ENCODE assay signal across 15 cellular contexts in genomic region chr20:3729811-3730550, GRCh38. TPM values are rescaled to one million over a fixed set of nuclear protein-coding genes. Genes with fewer than 3 reads are reported as not detected.
DNase-seq lines count a peak whose midpoint lies in the region; ATAC-seq and TF ChIP-seq lines count a peak whose summit lies in the region.
"Had no signal": no experiment of that assay in that cellular context is flagged by ENCODE, and none has a peak within 500 bp of the region (broad histone marks: within the 10 kb centered on the region; RNA-seq: fewer than 3 reads in every experiment).

No MANE protein-coding gene starts in this region.

- DNase-seq in Right ventricle myocardium inferior (ENCODE audit: missing footprints): no peak
- no peak for DNase-seq in cardiac septum (ENCODE audit: low spot score)
- DNase-seq in endothelial cell (ENCODE audit: low spot score): no peak
- peak; percentile 56 for DNase-seq in upper lobe of right lung
- DNase-seq in NCI-H1092 (lab: John Stamatoyannopoulos, UW): no peak
- no peak for DNase-seq in type B pancreatic cell (ENCODE audit: extremely low spot score, unreplicated experiment)
- DNase-seq in cerebellar cortex (ENCODE audit: low spot score): no peak
- DNase-seq: CD8-positive, alpha-beta T cell; IMR-90; Kasumi-1; NCI-H1930; NCI-H510A treated with DMSO at 0.1 percent for 48 hours; SIG-M5 had no signal

- H3K9me3 ChIP-seq in upper lobe of right lung: no peaks in the 10 kb centered on the region
- H3K9me3 ChIP-seq: A549 had no signal

- H3K4me1 Mint-ChIP-seq in endothelial cell (ENCODE audit: unreplicated experiment) (peaks cover 18% of the 10 kb centered on the region), nephron (peaks cover 39% of the 10 kb centered on the region), type B pancreatic cell (ENCODE audit: unreplicated experiment) (peaks cover 24% of the 10 kb centered on the region)

- peaks cover 6% of the 10 kb centered on the region for H3K4me1 ChIP-seq in upper lobe of right lung

- peak overlapping the region; percentile 6 for H3K4me3 Mint-ChIP-seq in endothelial cell (ENCODE audit: unreplicated experiment)
- peak overlapping the region in 1 of 3 experiments; percentile 11 for H3K4me3 Mint-ChIP-seq in nephron
- no peak overlapping the region for H3K4me3 Mint-ChIP-seq in type B pancreatic cell
- H3K4me3 Mint-ChIP-seq: CD8-positive, alpha-beta T cell had no signal

- H3K36me3 ChIP-seq in upper lobe of right lung: no peaks in the 10 kb centered on the region

- intact Hi-C loops in Right ventricle myocardium inferior (cut with DNase I): no loop called here
- intact Hi-C loops in cardiac septum (cut with DNase I): no loop called here
- intact Hi-C loops in upper lobe of right lung (cut with DNase I): no loop called here

- H3K27ac ChIP-seq in upper lobe of right lung: no peak overlapping the region
- H3K27ac ChIP-seq: A549 had no signal

- ATAC-seq in Right ventricle myocardium inferior: peak; percentile 20
- peak; percentile 28 for ATAC-seq in upper lobe of right lung
- ATAC-seq: CD8-positive, alpha-beta T cell had no signal

- H3K27ac Mint-ChIP-seq in endothelial cell (ENCODE audit: unreplicated experiment) (no peak overlapping the region), nephron (peak overlapping the region; percentile 1 to 65 (median 28)), type B pancreatic cell (no peak overlapping the region)
- H3K27ac Mint-ChIP-seq: CD8-positive, alpha-beta T cell had no signal

- no peak overlapping the region for H3K4me3 ChIP-seq in upper lobe of right lung
- H3K4me3 ChIP-seq: A549 had no signal

- no peak for TF ChIP-seq CTCF in endothelial cell (IDR thresholded peaks at IDR 0.05; ENCODE audit: unreplicated experiment)
- TF ChIP-seq CTCF in nephron (IDR thresholded peaks at IDR 0.05; ENCODE audit: unreplicated experiment in 3 of 3): no peak
- TF ChIP-seq CTCF in upper lobe of right lung (IDR thresholded peaks at IDR 0.05): no peak
- TF ChIP-seq CTCF in type B pancreatic cell (conservative IDR thresholded peaks at IDR 0.05): no peak

- H3K27me3 ChIP-seq in upper lobe of right lung: peaks cover 8% of the 10 kb centered on the region

- H3K9me3 Mint-ChIP-seq in endothelial cell (ENCODE audit: unreplicated experiment) (no peaks in the 10 kb centered on the region), nephron (no peaks in the 10 kb centered on the region), type B pancreatic cell (no peaks in the 10 kb centered on the region)
- H3K9me3 Mint-ChIP-seq: CD8-positive, alpha-beta T cell had no signal

- H3K27me3 Mint-ChIP-seq in endothelial cell (ENCODE audit: unreplicated experiment) (peaks cover 17% of the 10 kb centered on the region), nephron (ENCODE audit: low read depth) (peaks cover 11% of the 10 kb centered on the region), type B pancreatic cell (peaks cover 42% of the 10 kb centered on the region)

- peaks cover 1% of the 10 kb centered on the region for H3K36me3 Mint-ChIP-seq in endothelial cell (ENCODE audit: low read depth, unreplicated experiment)
- H3K36me3 Mint-ChIP-seq in nephron (ENCODE audit: low read depth): no peaks in the 10 kb centered on the region
- no peaks in the 10 kb centered on the region for H3K36me3 Mint-ChIP-seq in type B pancreatic cell
- H3K36me3 Mint-ChIP-seq: CD8-positive, alpha-beta T cell had no signal

RNA-seq across cellular contexts. Expression of gene HSPA12B, which starts 2.5 kb away (rescaled TPM):
- 17.5 TPM for total RNA-seq in Right ventricle myocardium inferior
- total RNA-seq in cardiac septum: 9.2 TPM
- 12.7 TPM for total RNA-seq in endothelial cell (ENCODE audit: unreplicated experiment)
- 33.7 TPM for total RNA-seq in upper lobe of right lung
- 0.10 and 5.2 TPM in 2 replicates for total RNA-seq in type B pancreatic cell (ENCODE audit: low replicate concordance)
- total RNA-seq: CD8-positive, alpha-beta T cell; IMR-90 had no signal

RNA-seq across cellular contexts. Expression of gene SIGLEC1, which starts 17.6 kb away (rescaled TPM):
- 9.5 TPM for total RNA-seq in Right ventricle myocardium inferior
- total RNA-seq in cardiac septum: 2.4 TPM
- not detected for total RNA-seq in endothelial cell (ENCODE audit: unreplicated experiment)
- 53.6 TPM for total RNA-seq in upper lobe of right lung
- not detected in 2 replicates for total RNA-seq in type B pancreatic cell (ENCODE audit: low replicate concordance)
- total RNA-seq: IMR-90 had no signal

RNA-seq across cellular contexts. Expression of gene ADISSP, which starts 37.6 kb away (rescaled TPM):
- total RNA-seq in Right ventricle myocardium inferior (14.6 TPM), cardiac septum (9.9 TPM), endothelial cell (ENCODE audit: unreplicated experiment) (18.0 TPM), upper lobe of right lung (23.3 TPM), type B pancreatic cell (ENCODE audit: low replicate concordance) (21.7 and 49.4 TPM in 2 replicates)

RNA-seq across cellular contexts. Expression of gene ADAM33, which starts 48.2 kb away (rescaled TPM):
- total RNA-seq in Right ventricle myocardium inferior (13.4 TPM), cardiac septum (3.0 TPM), endothelial cell (ENCODE audit: unreplicated experiment) (0.23 TPM), upper lobe of right lung (11.0 TPM), type B pancreatic cell (ENCODE audit: low replicate concordance) (0.29 and 8.2 TPM in 2 replicates)
- total RNA-seq: CD8-positive, alpha-beta T cell had no signal

RNA-seq across cellular contexts. Expression of gene SPEF1, which starts 51.3 kb away (rescaled TPM):
- total RNA-seq in Right ventricle myocardium inferior (0.14 TPM), cardiac septum (not detected), endothelial cell (ENCODE audit: unreplicated experiment) (0.23 TPM), upper lobe of right lung (0.46 TPM), type B pancreatic cell (ENCODE audit: low replicate concordance) (0.55 and 3.0 TPM in 2 replicates)
- total RNA-seq: IMR-90 had no signal

Comparison
In these comparisons a context has a peak if more than half of its experiments do, and no peak if none do; other contexts are left out.
1. H3K27ac Mint-ChIP-seq: peak in nephron (3 of 3); none in endothelial cell (single experiment) and type B pancreatic cell (single experiment).